ENCODE assay signal across 8 cellular contexts in genomic region chr13:113904411-113904810, GRCh38. TPM values are rescaled to one million over a fixed set of nuclear protein-coding genes. Genes with fewer than 3 reads are reported as not detected.
A peak's percentile ranks its signal among the peaks of the same experiment; 100 is the strongest.
DNase-seq lines count a peak whose midpoint lies in the region; ATAC-seq and TF ChIP-seq lines count a peak whose summit lies in the region.

No MANE protein-coding gene starts in this region.

- no peaks in the 10 kb centered on the region for H3K36me3 Mint-ChIP-seq in effector memory CD8-positive, alpha-beta T cell (ENCODE audit: insufficient read depth)

- H3K27ac Mint-ChIP-seq in effector memory CD8-positive, alpha-beta T cell, result no peak overlapping the region

- peaks cover 0 to 8% (median 0%) of the 10 kb centered on the region in 4 donors for H3K4me1 ChIP-seq in Peyer's patch

- H3K9me3 Mint-ChIP-seq in effector memory CD8-positive, alpha-beta T cell, result no peaks in the 10 kb centered on the region

- no peak for TF ChIP-seq POLR2A in Peyer's patch (IDR thresholded peaks at IDR 0.05)

- H3K4me3 ChIP-seq in Peyer's patch, result no peak overlapping the region

- H3K4me1 Mint-ChIP-seq in effector memory CD8-positive, alpha-beta T cell (ENCODE audit: low read depth in 2 of 2), result peaks cover 0 to 12% of the 10 kb centered on the region in 2 donors

- TF ChIP-seq CTCF in Peyer's patch (IDR thresholded peaks at IDR 0.05), result peak in 4 of 6 experiments; percentile 45 to 88 (median 86)

- H3K27me3 Mint-ChIP-seq in effector memory CD8-positive, alpha-beta T cell, result peaks cover 11 to 18% of the 10 kb centered on the region in 2 donors

- H3K4me3 Mint-ChIP-seq in effector memory CD8-positive, alpha-beta T cell, result no peak overlapping the region

- peak; percentile 69 for ATAC-seq in effector memory CD8-positive, alpha-beta T cell (replicated peaks)
- ATAC-seq in GM21367 (IDR thresholded peaks at IDR 0.05; ENCODE audit: unreplicated experiment) (no peak), GM18511 (IDR thresholded peaks at IDR 0.05; ENCODE audit: unreplicated experiment) (no peak), HG03460 (IDR thresholded peaks at IDR 0.05; ENCODE audit: unreplicated experiment) (no peak)

- H3K27me3 ChIP-seq in Peyer's patch, result no peaks in the 10 kb centered on the region

- peak overlapping the region in 1 of 4 donors; percentile 13 for H3K27ac ChIP-seq in Peyer's patch

- peak; percentile 64 for DNase-seq in DMS53 (lab: John Stamatoyannopoulos, UW)
- DNase-seq in DMS53 treated with DMSO at 0.1 percent for 48 hours (lab: John Stamatoyannopoulos, UW; ENCODE audit: unreplicated experiment), result no peak
- DNase-seq in Peyer's patch, result peak in 2 of 3 donors; percentile 78 to 82
- DNase-seq in effector memory CD8-positive, alpha-beta T cell, result peak in 2 of 3 experiments; percentile 14 to 23
- DNase-seq in midbrain (lab: John Stamatoyannopoulos, UW), result peak; percentile 56

- no peaks in the 10 kb centered on the region for H3K9me3 ChIP-seq in Peyer's patch

- H3K36me3 ChIP-seq in Peyer's patch, result no peaks in the 10 kb centered on the region

RNA-seq across cellular contexts. Expression of gene GAS6, which starts 40.5 kb away (rescaled TPM):
- total RNA-seq in Peyer's patch, result 100 to 1,000 TPM; 132 to 226 (median 154) TPM
